ENCODE assay signal across 8 cellular contexts in genomic region chr13:106567421-106568224, GRCh38. TPM values are rescaled to one million over a fixed set of nuclear protein-coding genes. Genes with fewer than 3 reads are reported as not detected.
DNase-seq lines count a peak whose midpoint lies in the region; ATAC-seq and TF ChIP-seq lines count a peak whose summit lies in the region.

ARGLU1 (minus strand) TSS chr13:106568137; CDS start chr13:106567919, 218 bp downstream.

- no peak for TF ChIP-seq EP300 in suprapubic skin (IDR thresholded peaks at IDR 0.05)

- ATAC-seq in GM21825 (IDR thresholded peaks at IDR 0.05; ENCODE audit: unreplicated experiment): peak; percentile 68

- WGBS in suprapubic skin: under 1% methylated on average over 50 of the region's 109 CpGs

- no peaks in the 10 kb centered on the region for H3K9me3 ChIP-seq in KOPT-K1 (ENCODE audit: insufficient read depth, low read length, poor library complexity, severe bottlenecking)
- H3K9me3 ChIP-seq in SJSA1 (replicated peaks): no peaks in the 10 kb centered on the region
- H3K9me3 ChIP-seq in suprapubic skin: no peaks in the 10 kb centered on the region

- H3K27ac ChIP-seq in KOPT-K1 (ENCODE audit: low read depth, low read length, poor library complexity, severe bottlenecking) (peak within 1 kb of the TSS; percentile 99), SJSA1 (peak within 1 kb of the TSS; percentile 79), suprapubic skin (peak within 1 kb of the TSS; percentile 98)

- H3K4me3 ChIP-seq in SJSA1 (peak within 1 kb of the TSS; percentile 93), suprapubic skin (peak within 1 kb of the TSS; percentile 83)

- DNase-seq in EH (ENCODE audit: low read depth): peak; percentile 89
- DNase-seq in SJSA1 (ENCODE audit: low read depth in 1 of 2, low spot score in 2 of 2): peak; percentile 96 to 98
- peak; percentile 97 for DNase-seq in activated naive CD4-positive, alpha-beta T cell treated with Interleukin-2 at 50 U/mL for 16 hours
- peak; percentile 93 for DNase-seq in germinal center (ENCODE audit: low spot score)
- DNase-seq in nucleus accumbens (lab: John Stamatoyannopoulos, UW): peak; percentile 26 to 97 (median 90)
- DNase-seq in suprapubic skin (ENCODE audit: low spot score in 2 of 2): peak; percentile 96

- peaks cover 26% of the 10 kb centered on the region for H3K4me1 ChIP-seq in SJSA1 (replicated peaks)
- peaks cover 50% of the 10 kb centered on the region for H3K4me1 ChIP-seq in suprapubic skin

- no peak for TF ChIP-seq CTCF in suprapubic skin (IDR thresholded peaks at IDR 0.05)

- peak; percentile 91 to 96 for TF ChIP-seq POLR2A in suprapubic skin (IDR thresholded peaks at IDR 0.05)

- H3K27me3 ChIP-seq in SJSA1 (replicated peaks) (no peaks in the 10 kb centered on the region), suprapubic skin (no peaks in the 10 kb centered on the region)

- H3K36me3 ChIP-seq in KOPT-K1 (ENCODE audit: insufficient read depth, low read length) (no peaks in the 10 kb centered on the region), SJSA1 (peaks cover 29% of the 10 kb centered on the region), suprapubic skin (no peaks in the 10 kb centered on the region)

RNA-seq across cellular contexts. Expression of gene ARGLU1, which starts in this region (rescaled TPM):
- total RNA-seq in SJSA1 (2014; rRNA removed; shearing (Covaris generic)): 56.3 and 89.8 TPM in 2 replicates
- total RNA-seq in suprapubic skin: 100 to 1,000 TPM in 1 of 4 donors, 10 to 100 TPM in 3; 48.4 to 161 (median 67.5) TPM

Comparison
In these comparisons a context has a peak if more than half of its experiments do, and no peak if none do; other contexts are left out.
1. Peak in every context shown above with its lines: DNase-seq, ATAC-seq, H3K4me3 ChIP-seq and H3K27ac ChIP-seq.